ENCODE assay signal across 20 cellular contexts in the genomic region with DNA sequence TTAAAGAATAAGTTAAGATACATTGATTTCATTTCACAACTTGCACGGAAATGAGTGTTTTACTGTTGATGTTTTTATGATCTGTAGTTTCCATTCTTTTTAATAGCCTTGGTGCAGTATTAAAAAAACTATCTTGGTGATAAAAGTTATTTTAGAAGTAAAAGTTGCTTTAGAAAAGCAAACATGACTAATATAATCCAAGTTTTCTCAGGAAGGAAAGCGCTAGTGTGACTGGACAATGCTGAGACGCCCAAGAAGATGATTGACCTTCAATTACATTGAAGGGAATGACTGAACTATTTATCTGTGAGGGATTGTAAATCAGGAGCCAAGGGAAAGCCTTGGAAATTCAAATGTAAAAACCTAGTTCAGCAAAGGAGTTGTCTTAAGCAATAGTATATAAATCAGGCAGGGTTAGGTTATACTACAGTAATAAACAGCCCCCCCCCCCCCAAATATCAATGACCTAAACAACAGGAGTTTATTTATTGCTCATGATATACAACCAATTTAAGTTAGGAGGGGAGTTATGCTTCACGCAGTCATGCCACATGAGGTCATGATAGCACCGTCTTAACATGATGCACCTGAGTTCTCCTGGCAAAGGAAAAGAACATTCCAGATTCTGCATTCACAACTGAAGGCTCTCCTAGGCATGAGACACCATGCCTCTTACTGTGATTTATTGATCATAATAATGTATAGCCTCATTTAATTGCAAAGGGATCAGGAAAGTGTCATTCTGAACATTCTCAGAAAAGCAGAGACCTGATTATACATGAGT.
A peak's percentile ranks its signal among the peaks of the same experiment; 100 is the strongest.
DNase-seq lines count a peak whose midpoint lies in the region; ATAC-seq and TF ChIP-seq lines count a peak whose summit lies in the region.
"Had no signal": no experiment of that assay in that cellular context is flagged by ENCODE, and none has a peak within 500 bp of the region (broad histone marks: within the 10 kb centered on the region; RNA-seq: fewer than 3 reads in every experiment).

No MANE protein-coding gene starts in this region.

- H3K36me3 ChIP-seq in Karpas-422 (ENCODE audit: insufficient read depth, low read length) (no peaks in the 10 kb centered on the region), esophagus squamous epithelium (no peaks in the 10 kb centered on the region)
- H3K36me3 ChIP-seq: HAP-1, SJCRH30 had no signal

- TF ChIP-seq POLR2A in esophagus squamous epithelium (IDR thresholded peaks at IDR 0.05): no peak

- H3K9ac ChIP-seq in Karpas-422 (ENCODE audit: low read length): no peak overlapping the region
- H3K9ac ChIP-seq: GM23248 had no signal

- H3K27ac ChIP-seq in Karpas-422 (ENCODE audit: low read length) (no peak overlapping the region), esophagus squamous epithelium (no peak overlapping the region)
- H3K27ac ChIP-seq: GM23248, HL-60, SJCRH30 had no signal

- H3K4me2 ChIP-seq in Karpas-422 (ENCODE audit: low read depth, low read length, poor library complexity, severe bottlenecking): no peak overlapping the region

- in situ Hi-C loops in ACHN (cut with HindIII; ENCODE audit: low pct_ligation_motif_present, low pct_unique_long_range_greater_than_20kb, low sequenced_read_pairs): no loop called here

- H3K79me2 ChIP-seq in Karpas-422 (ENCODE audit: low read length): no peaks in the 10 kb centered on the region

- WGBS in esophagus squamous epithelium, 2 donors: 74 to 78% methylated on average over 5 of the region's 5 CpGs

- H3K9me2 ChIP-seq in Karpas-422 (replicated peaks; ENCODE audit: insufficient read depth, low read length): no peaks in the 10 kb centered on the region

- DNase-seq in AG09309 (ENCODE audit: low read depth) (peak; percentile 45), Karpas-422 (no peak), fibroblast of villous mesenchyme (ENCODE audit: low read depth) (peak; percentile 38), renal cortical epithelial cell (ENCODE audit: low read depth) (peak; percentile 17), NOMO-1 (lab: John Stamatoyannopoulos, UW; ENCODE audit: unreplicated experiment in 2 of 2) (no peak), esophagus squamous epithelium (lab: John Stamatoyannopoulos, UW) (no peak), ACHN (no peak)
- DNase-seq: 8988T; GM23248; KBM-7; NCI-H1092 treated with DMSO at 0.1 percent for 48 hours; NCI-H1436 treated with DMSO at 0.1 percent for 48 hours; NCI-H1930; NK-92 treated with Interleukin-12 subunit alpha and Interleukin-12 subunit beta, amount 100 ng/mL, for 24 hours; SJCRH30 had no signal

- peak overlapping the region; percentile 52; the same call in 1 of the 2 replicates for H2AFZ ChIP-seq in Karpas-422 (ENCODE audit: low read length)
- H2AFZ ChIP-seq: GM23248 had no signal

- no peaks in the 10 kb centered on the region for H3K27me3 ChIP-seq in Karpas-422 (ENCODE audit: low read length)
- H3K27me3 ChIP-seq in esophagus squamous epithelium: no peaks in the 10 kb centered on the region
- H3K27me3 ChIP-seq: SJCRH30 had no signal

- H4K20me1 ChIP-seq in Karpas-422 (ENCODE audit: insufficient read depth, low read depth, low read length): no peaks in the 10 kb centered on the region

- intact Hi-C loops in esophagus squamous epithelium (cut with DNase I): no loop called here

- TF ChIP-seq CTCF in AG09309 (IDR thresholded peaks at IDR 0.05; ENCODE audit: control insufficient read depth, insufficient read depth, low read depth, low read length, missing control alignments) (no peak), fibroblast of villous mesenchyme (IDR thresholded peaks at IDR 0.05; ENCODE audit: insufficient read depth, low read depth, low read length) (no peak), esophagus squamous epithelium (IDR thresholded peaks at IDR 0.05) (no peak)

- H3K4me1 ChIP-seq in Karpas-422 (ENCODE audit: low read length) (peaks cover 58% of the 10 kb centered on the region), esophagus squamous epithelium (no peaks in the 10 kb centered on the region)
- H3K4me1 ChIP-seq: HAP-1, SJCRH30 had no signal

- ATAC-seq in GM21737 (IDR thresholded peaks at IDR 0.05; ENCODE audit: unreplicated experiment): no peak
- ATAC-seq: GM12878, Panc1 had no signal

- H3K4me3 ChIP-seq in AG09309 (ENCODE audit: control insufficient read depth, low read depth, low read length) (no peak overlapping the region), Karpas-422 (ENCODE audit: low read length) (no peak overlapping the region), fibroblast of villous mesenchyme (ENCODE audit: low read depth, low read length) (no peak overlapping the region), esophagus squamous epithelium (no peak overlapping the region)
- H3K4me3 ChIP-seq: GM12878, GM23248, HAP-1, SJCRH30 had no signal

- H3K9me3 ChIP-seq in Karpas-422 (ENCODE audit: low read length) (no peaks in the 10 kb centered on the region), esophagus squamous epithelium (no peaks in the 10 kb centered on the region)
- H3K9me3 ChIP-seq: HAP-1, SJCRH30 had no signal

Comparison
In these comparisons a context has a peak if more than half of its experiments do, and no peak if none do; other contexts are left out.
1. DNase-seq: peak in AG09309 (single experiment), fibroblast of villous mesenchyme (single experiment) and renal cortical epithelial cell (single experiment); none in Karpas-422 (single experiment), NOMO-1 (0 of 2), esophagus squamous epithelium (single experiment) and ACHN (single experiment).